20 cellular contexts compared by ENCODE assay signal in the genomic region with DNA sequence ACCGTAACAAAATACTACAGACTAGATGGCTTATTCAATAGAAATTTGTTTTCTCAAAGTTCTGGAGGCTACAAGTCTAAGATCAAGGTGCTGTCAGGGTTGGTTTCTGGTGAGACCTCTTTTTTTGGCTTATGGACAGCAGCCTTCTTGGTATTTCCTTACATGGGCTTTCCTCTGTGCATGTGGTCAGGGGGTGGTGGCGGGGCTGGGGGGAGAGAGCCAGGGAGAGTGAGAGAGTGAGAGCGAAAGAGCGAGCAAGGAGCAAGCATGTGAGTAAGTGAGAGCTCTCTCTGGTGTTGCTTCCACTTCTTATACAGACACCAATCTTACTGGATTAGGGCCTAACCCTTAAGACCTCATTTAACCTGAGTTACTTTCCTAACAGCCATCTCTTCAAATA.
DNase-seq lines count a peak whose midpoint lies in the region; ATAC-seq and TF ChIP-seq lines count a peak whose summit lies in the region.
"Had no signal": no experiment of that assay in that cellular context is flagged by ENCODE, and none has a peak within 500 bp of the region (broad histone marks: within the 10 kb centered on the region; RNA-seq: fewer than 3 reads in every experiment).

No MANE protein-coding gene starts in this region.

- H3K9me3 Mint-ChIP-seq in GM23338 = no peaks in the 10 kb centered on the region
- H3K9me3 Mint-ChIP-seq: T-helper 1 cell treated with Interleukin-12 subunit alpha and Interleukin-12 subunit beta and Interleukin-4 antibody, amounts not matched to agents 30 μg/mL and 1 μg/mL, for 36 hours had no signal

- DNase-seq in NCI-H82 (lab: John Stamatoyannopoulos, UW) (peak; percentile 47), NCI-H82 treated with DMSO at 0.1 percent for 48 hours (lab: John Stamatoyannopoulos, UW; ENCODE audit: unreplicated experiment) (no peak), GM23338 (ENCODE audit: low spot score) (peak; percentile 40), astrocyte of the hippocampus (ENCODE audit: low read depth, low spot score) (peak; percentile 9), osteoblast (ENCODE audit: insufficient read length, low spot score, missing footprints) (peak; percentile 62), hypothalamus (lab: John Stamatoyannopoulos, UW) (no peak)
- DNase-seq in activated CD4-positive, CD25-positive, alpha-beta regulatory T cell (lab: John Stamatoyannopoulos, UW) = no peak
- DNase-seq: activated T-cell treated with anti-CD3 and anti-CD28 coated beads, Interleukin-2, amount 50 U/mL, for 72 hours; amniotic stem cell; EL; hippocampal formation; left ventricle myocardium inferior; MM.1S; NCI-H2081; retina had no signal

- no peaks in the 10 kb centered on the region for H3K79me2 ChIP-seq in GM23338 (replicated peaks; ENCODE audit: insufficient read depth)
- no peaks in the 10 kb centered on the region for H3K79me2 ChIP-seq in osteoblast (ENCODE audit: insufficient read depth, low read length)

- no peaks in the 10 kb centered on the region for H3K9me2 ChIP-seq in GM23338 (ENCODE audit: insufficient read depth)

- no peaks in the 10 kb centered on the region for H3K9me3 ChIP-seq in osteoblast (ENCODE audit: low read depth, low read length)

- H3K27ac Mint-ChIP-seq in GM23338 = no peak overlapping the region; the same call in 1 of the 2 replicates
- H3K27ac Mint-ChIP-seq: activated T-cell treated with anti-CD3 and anti-CD28 coated beads, Interleukin-2, amount 50 U/mL, for 72 hours; CD14-positive monocyte; T-helper 1 cell treated with Interleukin-12 subunit alpha and Interleukin-12 subunit beta and Interleukin-4 antibody, amounts not matched to agents 30 μg/mL and 1 μg/mL, for 36 hours had no signal

- H3K27me3 ChIP-seq in GM23338 (ENCODE audit: insufficient read depth) = no peaks in the 10 kb centered on the region
- no peaks in the 10 kb centered on the region for H3K27me3 ChIP-seq in osteoblast (ENCODE audit: insufficient read depth, low read length)
- H3K27me3 ChIP-seq: tibial nerve had no signal

- H3K36me3 Mint-ChIP-seq in GM23338 (ENCODE audit: low read depth) = no peaks in the 10 kb centered on the region
- H3K36me3 Mint-ChIP-seq: CD14-positive monocyte had no signal

- H3K4me1 ChIP-seq in GM23338 (ENCODE audit: insufficient read depth) (peaks cover 6% of the 10 kb centered on the region; the same call in 1 of the 2 replicates), osteoblast (ENCODE audit: insufficient read depth, low read length) (peaks cover 4% of the 10 kb centered on the region)

- H2AFZ ChIP-seq in GM23338 (no peak overlapping the region), osteoblast (ENCODE audit: low read length) (no peak overlapping the region)

- H3K4me2 ChIP-seq in GM23338 (no peak overlapping the region), osteoblast (ENCODE audit: insufficient read depth, low read length) (no peak overlapping the region)

- no peak overlapping the region for H3K4me3 Mint-ChIP-seq in GM23338
- H3K4me3 Mint-ChIP-seq: activated T-cell treated with anti-CD3 and anti-CD28 coated beads, Interleukin-2, amount 50 U/mL, for 72 hours; CD14-positive monocyte; T-helper 1 cell treated with Interleukin-12 subunit alpha and Interleukin-12 subunit beta and Interleukin-4 antibody, amounts not matched to agents 30 μg/mL and 1 μg/mL, for 36 hours had no signal

- H4K20me1 ChIP-seq in GM23338 (replicated peaks; ENCODE audit: insufficient read depth) = no peaks in the 10 kb centered on the region; the same call in 1 of the 2 replicates
- no peaks in the 10 kb centered on the region for H4K20me1 ChIP-seq in osteoblast (ENCODE audit: insufficient read depth, low read length)

- peak; percentile 86 for ATAC-seq in GM23338
- ATAC-seq in HG03342 (IDR thresholded peaks at IDR 0.05; ENCODE audit: unreplicated experiment) = no peak

- H3K4me3 ChIP-seq in GM23338 (no peak overlapping the region), osteoblast (ENCODE audit: insufficient read depth, low read length) (no peak overlapping the region)
- H3K4me3 ChIP-seq: left ventricle myocardium inferior, tibial nerve had no signal

- H3K27me3 Mint-ChIP-seq in GM23338 (ENCODE audit: insufficient read depth, low read depth, poor library complexity) = no peaks in the 10 kb centered on the region

- no peaks in the 10 kb centered on the region for H3F3A ChIP-seq in GM23338 (replicated peaks; ENCODE audit: low read depth)

- H3K36me3 ChIP-seq in GM23338 (ENCODE audit: insufficient read depth) = no peaks in the 10 kb centered on the region
- no peaks in the 10 kb centered on the region for H3K36me3 ChIP-seq in osteoblast (ENCODE audit: insufficient read depth, low read length)
- H3K36me3 ChIP-seq: left ventricle myocardium inferior had no signal

- H3K27ac ChIP-seq in GM23338 (ENCODE audit: low read depth) = no peak overlapping the region
- H3K27ac ChIP-seq in osteoblast (ENCODE audit: low read depth, low read length) = no peak overlapping the region
- H3K27ac ChIP-seq: 22Rv1, left ventricle myocardium inferior, tibial nerve had no signal

- no peak for TF ChIP-seq CTCF in GM23338 (conservative IDR thresholded peaks at IDR 0.05; ENCODE audit: low read depth in 2 of 2)
- no peak for TF ChIP-seq CTCF in osteoblast (IDR thresholded peaks at IDR 0.05; ENCODE audit: extremely low read depth, low read depth, low read length)

- H3K4me1 Mint-ChIP-seq in GM23338 = peaks cover 15% of the 10 kb centered on the region; the same call in 2 of the 3 replicates
- H3K4me1 Mint-ChIP-seq: CD14-positive monocyte had no signal

TF ChIP-seq in GM23338, 12 proteins besides CTCF, POLR2A, EP300 and RAD21 (continues in another document):
- TF ChIP-seq ZNF114 (CRISPR knock-in tag; IDR thresholded peaks at IDR 0.05) (no peak), JUNB (IDR thresholded peaks at IDR 0.05; ENCODE audit: unreplicated experiment) (no peak), POLR2AphosphoS5 (IDR thresholded peaks at IDR 0.05; ENCODE audit: low read depth) (no peak), ZNF331 (CRISPR knock-in tag; IDR thresholded peaks at IDR 0.05; ENCODE audit: low read depth) (no peak), STAT1 (IDR thresholded peaks at IDR 0.05; ENCODE audit: unreplicated experiment) (no peak), CREB1 (CRISPR knock-in tag; IDR thresholded peaks at IDR 0.05; ENCODE audit: low read depth) (no peak)
- TF ChIP-seq, protein P1, sequence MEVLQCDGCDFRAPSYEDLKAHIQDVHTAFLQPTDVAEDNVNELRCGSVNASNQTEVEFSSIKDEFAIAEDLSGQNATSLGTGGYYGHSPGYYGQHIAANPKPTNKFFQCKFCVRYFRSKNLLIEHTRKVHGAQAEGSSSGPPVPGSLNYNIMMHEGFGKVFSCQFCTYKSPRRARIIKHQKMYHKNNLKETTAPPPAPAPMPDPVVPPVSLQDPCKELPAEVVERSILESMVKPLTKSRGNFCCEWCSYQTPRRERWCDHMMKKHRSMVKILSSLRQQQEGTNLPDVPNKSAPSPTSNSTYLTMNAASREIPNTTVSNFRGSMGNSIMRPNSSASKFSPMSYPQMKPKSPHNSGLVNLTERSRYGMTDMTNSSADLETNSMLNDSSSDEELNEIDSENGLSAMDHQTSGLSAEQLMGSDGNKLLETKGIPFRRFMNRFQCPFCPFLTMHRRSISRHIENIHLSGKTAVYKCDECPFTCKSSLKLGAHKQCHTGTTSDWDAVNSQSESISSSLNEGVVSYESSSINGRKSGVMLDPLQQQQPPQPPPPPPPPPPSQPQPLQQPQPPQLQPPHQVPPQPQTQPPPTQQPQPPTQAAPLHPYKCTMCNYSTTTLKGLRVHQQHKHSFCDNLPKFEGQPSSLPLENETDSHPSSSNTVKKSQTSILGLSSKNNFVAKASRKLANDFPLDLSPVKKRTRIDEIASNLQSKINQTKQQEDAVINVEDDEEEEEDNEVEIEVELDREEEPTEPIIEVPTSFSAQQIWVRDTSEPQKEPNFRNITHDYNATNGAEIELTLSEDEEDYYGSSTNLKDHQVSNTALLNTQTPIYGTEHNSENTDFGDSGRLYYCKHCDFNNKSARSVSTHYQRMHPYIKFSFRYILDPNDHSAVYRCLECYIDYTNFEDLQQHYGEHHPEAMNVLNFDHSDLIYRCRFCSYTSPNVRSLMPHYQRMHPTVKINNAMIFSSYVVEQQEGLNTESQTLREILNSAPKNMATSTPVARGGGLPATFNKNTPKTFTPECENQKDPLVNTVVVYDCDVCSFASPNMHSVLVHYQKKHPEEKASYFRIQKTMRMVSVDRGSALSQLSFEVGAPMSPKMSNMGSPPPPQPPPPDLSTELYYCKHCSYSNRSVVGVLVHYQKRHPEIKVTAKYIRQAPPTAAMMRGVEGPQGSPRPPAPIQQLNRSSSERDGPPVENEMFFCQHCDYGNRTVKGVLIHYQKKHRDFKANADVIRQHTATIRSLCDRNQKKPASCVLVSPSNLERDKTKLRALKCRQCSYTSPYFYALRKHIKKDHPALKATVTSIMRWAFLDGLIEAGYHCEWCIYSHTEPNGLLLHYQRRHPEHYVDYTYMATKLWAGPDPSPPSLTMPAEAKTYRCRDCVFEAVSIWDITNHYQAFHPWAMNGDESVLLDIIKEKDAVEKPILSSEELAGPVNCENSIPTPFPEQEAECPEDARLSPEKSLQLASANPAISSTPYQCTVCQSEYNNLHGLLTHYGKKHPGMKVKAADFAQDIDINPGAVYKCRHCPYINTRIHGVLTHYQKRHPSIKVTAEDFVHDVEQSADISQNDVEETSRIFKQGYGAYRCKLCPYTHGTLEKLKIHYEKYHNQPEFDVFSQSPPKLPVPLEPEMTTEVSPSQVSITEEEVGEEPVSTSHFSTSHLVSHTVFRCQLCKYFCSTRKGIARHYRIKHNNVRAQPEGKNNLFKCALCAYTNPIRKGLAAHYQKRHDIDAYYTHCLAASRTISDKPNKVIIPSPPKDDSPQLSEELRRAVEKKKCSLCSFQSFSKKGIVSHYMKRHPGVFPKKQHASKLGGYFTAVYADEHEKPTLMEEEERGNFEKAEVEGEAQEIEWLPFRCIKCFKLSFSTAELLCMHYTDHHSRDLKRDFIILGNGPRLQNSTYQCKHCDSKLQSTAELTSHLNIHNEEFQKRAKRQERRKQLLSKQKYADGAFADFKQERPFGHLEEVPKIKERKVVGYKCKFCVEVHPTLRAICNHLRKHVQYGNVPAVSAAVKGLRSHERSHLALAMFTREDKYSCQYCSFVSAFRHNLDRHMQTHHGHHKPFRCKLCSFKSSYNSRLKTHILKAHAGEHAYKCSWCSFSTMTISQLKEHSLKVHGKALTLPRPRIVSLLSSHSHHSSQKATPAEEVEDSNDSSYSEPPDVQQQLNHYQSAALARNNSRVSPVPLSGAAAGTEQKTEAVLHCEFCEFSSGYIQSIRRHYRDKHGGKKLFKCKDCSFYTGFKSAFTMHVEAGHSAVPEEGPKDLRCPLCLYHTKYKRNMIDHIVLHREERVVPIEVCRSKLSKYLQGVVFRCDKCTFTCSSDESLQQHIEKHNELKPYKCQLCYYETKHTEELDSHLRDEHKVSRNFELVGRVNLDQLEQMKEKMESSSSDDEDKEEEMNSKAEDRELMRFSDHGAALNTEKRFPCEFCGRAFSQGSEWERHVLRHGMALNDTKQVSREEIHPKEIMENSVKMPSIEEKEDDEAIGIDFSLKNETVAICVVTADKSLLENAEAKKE (CRISPR knock-in tag; IDR thresholded peaks at IDR 0.05) = no peak

Comparison
In these comparisons a context has a peak if more than half of its experiments do, and no peak if none do; other contexts are left out.
1. DNase-seq: peak in NCI-H82 (single experiment), GM23338 (single experiment), astrocyte of the hippocampus (single experiment) and osteoblast (single experiment); none in NCI-H82 treated with DMSO at 0.1 percent for 48 hours (single experiment), activated CD4-positive, CD25-positive, alpha-beta regulatory T cell (0 of 4) and hypothalamus (0 of 51).